Comparison of ENCODE assay signal across 1 cellular context in genomic region chr5:6598351-6598900, GRCh38.
TF ChIP-seq lines count a peak whose summit lies in the region.

No MANE protein-coding gene starts in this region.

TF ChIP-seq in liver, 16 proteins besides CTCF, POLR2A, EP300 and RAD21:
- TF ChIP-seq RXRA (IDR thresholded peaks at IDR 0.05) (peak; percentile 5 to 33), YY1 (IDR thresholded peaks at IDR 0.05) (peak; percentile 18), HNF4A (conservative IDR thresholded peaks at IDR 0.05) (no peak), SP1 (IDR thresholded peaks at IDR 0.05) (peak; percentile 33), FOXA1 (IDR thresholded peaks at IDR 0.05) (no peak), NR2F2 (IDR thresholded peaks at IDR 0.05) (no peak)
- TF ChIP-seq, protein P1, sequence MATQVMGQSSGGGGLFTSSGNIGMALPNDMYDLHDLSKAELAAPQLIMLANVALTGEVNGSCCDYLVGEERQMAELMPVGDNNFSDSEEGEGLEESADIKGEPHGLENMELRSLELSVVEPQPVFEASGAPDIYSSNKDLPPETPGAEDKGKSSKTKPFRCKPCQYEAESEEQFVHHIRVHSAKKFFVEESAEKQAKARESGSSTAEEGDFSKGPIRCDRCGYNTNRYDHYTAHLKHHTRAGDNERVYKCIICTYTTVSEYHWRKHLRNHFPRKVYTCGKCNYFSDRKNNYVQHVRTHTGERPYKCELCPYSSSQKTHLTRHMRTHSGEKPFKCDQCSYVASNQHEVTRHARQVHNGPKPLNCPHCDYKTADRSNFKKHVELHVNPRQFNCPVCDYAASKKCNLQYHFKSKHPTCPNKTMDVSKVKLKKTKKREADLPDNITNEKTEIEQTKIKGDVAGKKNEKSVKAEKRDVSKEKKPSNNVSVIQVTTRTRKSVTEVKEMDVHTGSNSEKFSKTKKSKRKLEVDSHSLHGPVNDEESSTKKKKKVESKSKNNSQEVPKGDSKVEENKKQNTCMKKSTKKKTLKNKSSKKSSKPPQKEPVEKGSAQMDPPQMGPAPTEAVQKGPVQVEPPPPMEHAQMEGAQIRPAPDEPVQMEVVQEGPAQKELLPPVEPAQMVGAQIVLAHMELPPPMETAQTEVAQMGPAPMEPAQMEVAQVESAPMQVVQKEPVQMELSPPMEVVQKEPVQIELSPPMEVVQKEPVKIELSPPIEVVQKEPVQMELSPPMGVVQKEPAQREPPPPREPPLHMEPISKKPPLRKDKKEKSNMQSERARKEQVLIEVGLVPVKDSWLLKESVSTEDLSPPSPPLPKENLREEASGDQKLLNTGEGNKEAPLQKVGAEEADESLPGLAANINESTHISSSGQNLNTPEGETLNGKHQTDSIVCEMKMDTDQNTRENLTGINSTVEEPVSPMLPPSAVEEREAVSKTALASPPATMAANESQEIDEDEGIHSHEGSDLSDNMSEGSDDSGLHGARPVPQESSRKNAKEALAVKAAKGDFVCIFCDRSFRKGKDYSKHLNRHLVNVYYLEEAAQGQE (IDR thresholded peaks at IDR 0.05), result peak; percentile 23
- TF ChIP-seq, protein P2, sequence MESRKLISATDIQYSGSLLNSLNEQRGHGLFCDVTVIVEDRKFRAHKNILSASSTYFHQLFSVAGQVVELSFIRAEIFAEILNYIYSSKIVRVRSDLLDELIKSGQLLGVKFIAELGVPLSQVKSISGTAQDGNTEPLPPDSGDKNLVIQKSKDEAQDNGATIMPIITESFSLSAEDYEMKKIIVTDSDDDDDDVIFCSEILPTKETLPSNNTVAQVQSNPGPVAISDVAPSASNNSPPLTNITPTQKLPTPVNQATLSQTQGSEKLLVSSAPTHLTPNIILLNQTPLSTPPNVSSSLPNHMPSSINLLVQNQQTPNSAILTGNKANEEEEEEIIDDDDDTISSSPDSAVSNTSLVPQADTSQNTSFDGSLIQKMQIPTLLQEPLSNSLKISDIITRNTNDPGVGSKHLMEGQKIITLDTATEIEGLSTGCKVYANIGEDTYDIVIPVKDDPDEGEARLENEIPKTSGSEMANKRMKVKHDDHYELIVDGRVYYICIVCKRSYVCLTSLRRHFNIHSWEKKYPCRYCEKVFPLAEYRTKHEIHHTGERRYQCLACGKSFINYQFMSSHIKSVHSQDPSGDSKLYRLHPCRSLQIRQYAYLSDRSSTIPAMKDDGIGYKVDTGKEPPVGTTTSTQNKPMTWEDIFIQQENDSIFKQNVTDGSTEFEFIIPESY (IDR thresholded peaks at IDR 0.05), result no peak
TF ChIP-seq in liver: peak in this region for 4.
